ENCODE assay signal across 6 cellular contexts in genomic region chr20:3727333-3728035, GRCh38. TPM values are rescaled to one million over a fixed set of nuclear protein-coding genes. Genes with fewer than 3 reads are reported as not detected.
DNase-seq lines count a peak whose midpoint lies in the region; ATAC-seq and TF ChIP-seq lines count a peak whose summit lies in the region.

No MANE protein-coding gene starts in this region.

- no TSS peak for BruUV-seq in MCF 10A (replicated peaks; lab: Mats Ljungman, UMichigan)

- H3K27ac Mint-ChIP-seq in MCF 10A (ENCODE audit: low read depth, unreplicated experiment) (no peak overlapping the region), nephron (peak overlapping the region; percentile 3 to 93 (median 73))
- no peak overlapping the region for H3K27ac Mint-ChIP-seq in activated T-cell treated with anti-CD3 and anti-CD28 coated beads, Interleukin-2, amount 50 U/mL, for 24 hours

- H3K4me1 Mint-ChIP-seq in MCF 10A (ENCODE audit: insufficient read depth, unreplicated experiment) (peaks cover 13% of the 10 kb centered on the region), nephron (peaks cover 22% of the 10 kb centered on the region)
- H3K4me1 Mint-ChIP-seq in activated T-cell treated with anti-CD3 and anti-CD28 coated beads, Interleukin-2, amount 50 U/mL, for 24 hours (ENCODE audit: low read depth): no peaks in the 10 kb centered on the region

- no peak for ATAC-seq in GM21576 (IDR thresholded peaks at IDR 0.05; ENCODE audit: unreplicated experiment)

- intact Hi-C loops in MCF 10A (cut with micrococcal nuclease): no loop called here

- H3K9me3 Mint-ChIP-seq in MCF 10A (ENCODE audit: unreplicated experiment) (no peaks in the 10 kb centered on the region), nephron (no peaks in the 10 kb centered on the region)
- H3K9me3 Mint-ChIP-seq in activated T-cell treated with anti-CD3 and anti-CD28 coated beads, Interleukin-2, amount 50 U/mL, for 24 hours: no peaks in the 10 kb centered on the region

- CTCF ChIA-PET in MCF 10A (lab: Yijun Ruan, JAX): interaction anchor here (0.8 to 2.9 kb wide), 7 partner anchors 9 to 40 kb away, joined by 3 to 20 read pairs (median 5); partner anchors contain the start of gene ADISSP

- DNase-seq in CD1c-positive myeloid dendritic cell (ENCODE audit: extremely low spot score) (peak; percentile 29), MCF 10A (ENCODE audit: unreplicated experiment) (peak; percentile 26), GOT3 (lab: John Stamatoyannopoulos, UW) (no peak)
- DNase-seq in activated T-cell treated with anti-CD3 and anti-CD28 coated beads, Interleukin-2, amount 50 U/mL, for 24 hours: no peak

- H3K36me3 Mint-ChIP-seq in MCF 10A (ENCODE audit: insufficient read depth, unreplicated experiment) (no peaks in the 10 kb centered on the region), nephron (ENCODE audit: low read depth) (no peaks in the 10 kb centered on the region)
- H3K36me3 Mint-ChIP-seq in activated T-cell treated with anti-CD3 and anti-CD28 coated beads, Interleukin-2, amount 50 U/mL, for 24 hours (ENCODE audit: low read depth): no peaks in the 10 kb centered on the region

- peak overlapping the region; percentile 42 for H3K4me3 Mint-ChIP-seq in MCF 10A (ENCODE audit: unreplicated experiment)
- H3K4me3 Mint-ChIP-seq in nephron: peak overlapping the region in 2 of 3 experiments; percentile 1 to 33
- H3K4me3 Mint-ChIP-seq in activated T-cell treated with anti-CD3 and anti-CD28 coated beads, Interleukin-2, amount 50 U/mL, for 24 hours: no peak overlapping the region

- POLR2A ChIA-PET in MCF 10A (lab: Yijun Ruan, JAX): interaction anchor here (0.7 to 1.5 kb wide), 4 partner anchors 16 to 125 kb away, joined by 3 to 6 read pairs (median 4); partner anchors contain the start of gene ADISSP

- H3K27me3 Mint-ChIP-seq in MCF 10A (ENCODE audit: insufficient read depth, unreplicated experiment): peaks cover 37% of the 10 kb centered on the region
- H3K27me3 Mint-ChIP-seq in nephron (ENCODE audit: low read depth): peaks cover 11% of the 10 kb centered on the region
- peaks cover 62% of the 10 kb centered on the region for H3K27me3 Mint-ChIP-seq in activated T-cell treated with anti-CD3 and anti-CD28 coated beads, Interleukin-2, amount 50 U/mL, for 24 hours

- TF ChIP-seq CTCF in MCF 10A (IDR thresholded peaks at IDR 0.05; ENCODE audit: unreplicated experiment): no peak
- TF ChIP-seq CTCF in nephron (IDR thresholded peaks at IDR 0.05; ENCODE audit: unreplicated experiment in 3 of 3): no peak

RNA-seq across cellular contexts. Expression of gene HSPA12B, which starts 5.0 kb away (rescaled TPM):
- total RNA-seq in MCF 10A (2022): not detected in 2 replicates

RNA-seq across cellular contexts. Expression of gene SIGLEC1, which starts 15.1 kb away (rescaled TPM):
- not detected in 2 replicates for total RNA-seq in MCF 10A (2022)

RNA-seq across cellular contexts. Expression of gene ADISSP, which starts 40.1 kb away (rescaled TPM):
- total RNA-seq in MCF 10A (2022): 37.8 and 58.8 TPM in 2 replicates

RNA-seq across cellular contexts. Expression of gene ADAM33, which starts 45.7 kb away (rescaled TPM):
- total RNA-seq in MCF 10A (2022): not detected in 2 replicates

RNA-seq across cellular contexts. Expression of gene SPEF1, which starts 53.8 kb away (rescaled TPM):
- 0.32 TPM in 1 of 2 replicates, not detected in the other for total RNA-seq in MCF 10A (2022)

Comparison
In these comparisons a context has a peak if more than half of its experiments do, and no peak if none do; other contexts are left out.
1. DNase-seq: peak in CD1c-positive myeloid dendritic cell (single experiment) and MCF 10A (single experiment); none in GOT3 (single experiment) and activated T-cell treated with anti-CD3 and anti-CD28 coated beads, Interleukin-2, amount 50 U/mL, for 24 hours (single experiment).
2. H3K27ac Mint-ChIP-seq: peak in nephron (3 of 3); none in MCF 10A (single experiment) and activated T-cell treated with anti-CD3 and anti-CD28 coated beads, Interleukin-2, amount 50 U/mL, for 24 hours (single experiment).